19 cellular contexts compared by ENCODE assay signal in genomic region chrX:7077910-7078245, GRCh38.
"Had no signal": no experiment of that assay in that cellular context is flagged by ENCODE, and none has a peak within 500 bp of the region (broad histone marks: within the 10 kb centered on the region; RNA-seq: fewer than 3 reads in every experiment).

No MANE protein-coding gene starts in this region.

- H3K9ac ChIP-seq: SK-N-SH had no signal

- H3K4me3 Mint-ChIP-seq: IgD-negative memory B cell had no signal

- H3K27ac ChIP-seq: HL-60 had no signal

- H3K9me3 ChIP-seq: SK-N-SH had no signal

- H3K9me3 Mint-ChIP-seq: IgD-negative memory B cell had no signal

- H3K4me2 ChIP-seq: SK-N-SH had no signal

- H3K9me2 ChIP-seq: SK-N-SH had no signal

- DNase-seq: Karpas-422, KBM-7, MM.1S, NCI-H1092 treated with DMSO at 0.1 percent for 48 hours, NCI-H1436, NCI-H187, NCI-H2029, NCI-H2081 treated with DMSO at 0.1 percent for 48 hours, NCI-H2171, NCI-H226, NCI-H446, NCI-H510A, NCI-H524 treated with DMSO at 0.1 percent for 48 hours, RPMI8226, SHP77, SK-N-SH, SW 1271 had no signal

- H3K27me3 Mint-ChIP-seq: IgD-negative memory B cell had no signal
